In the genomic region with DNA sequence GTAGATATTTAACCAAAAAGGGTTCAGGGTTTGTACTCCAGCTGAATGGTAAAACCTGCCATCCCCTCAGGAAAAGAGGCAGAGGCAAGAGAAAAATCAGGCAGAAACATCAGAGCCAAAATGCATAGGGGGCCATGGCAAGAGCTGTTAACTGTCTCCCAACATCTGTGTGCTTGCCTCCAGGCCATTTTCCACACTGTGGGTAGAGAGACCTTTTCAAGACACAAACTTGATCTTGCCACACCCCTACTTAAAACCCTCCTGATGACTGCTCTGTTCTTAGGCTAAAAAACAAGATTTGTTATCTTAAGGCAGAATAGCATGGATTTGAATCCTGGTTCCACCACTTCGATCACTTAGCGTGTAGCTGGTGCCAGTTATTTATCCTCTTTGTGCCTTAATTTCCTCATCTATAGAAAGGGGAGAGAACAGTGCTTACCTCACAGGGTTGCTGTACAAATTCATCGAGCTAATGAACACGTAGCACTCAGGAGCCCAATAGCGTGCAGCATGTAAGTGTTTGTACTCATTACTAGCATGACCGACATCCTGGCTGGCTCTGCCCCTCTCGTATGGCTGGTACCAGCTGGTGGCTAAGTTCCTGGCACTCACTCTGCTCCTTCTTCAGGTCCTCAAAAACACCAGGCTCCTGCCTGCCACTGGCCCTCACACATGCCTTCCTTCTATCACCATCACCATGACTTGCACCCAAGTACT, we compare ENCODE assay signal across 10 cellular contexts. TPM values are rescaled to one million over a fixed set of nuclear protein-coding genes. Genes with fewer than 3 reads are reported as not detected.
DNase-seq lines count a peak whose midpoint lies in the region; ATAC-seq, FAIRE-seq and TF ChIP-seq lines count a peak whose summit lies in the region.
"Had no signal": no experiment of that assay in that cellular context is flagged by ENCODE, and none has a peak within 500 bp of the region (broad histone marks: within the 10 kb centered on the region; RNA-seq: fewer than 3 reads in every experiment).

No MANE protein-coding gene starts in this region.

- H3K27me3 Mint-ChIP-seq in activated CD8-positive, alpha-beta T cell treated with anti-CD3 and anti-CD28 coated beads, Interleukin-2, amount 10 ng/mL, durations not matched to agents 7 days and 5 days (ENCODE audit: low read depth) = no peaks in the 10 kb centered on the region

- no peaks in the 10 kb centered on the region for H3K27me3 ChIP-seq in keratinocyte (ENCODE audit: control insufficient read depth, extremely low read depth, insufficient read depth, low read length)
- H3K27me3 ChIP-seq in aorta (ENCODE audit: control insufficient read depth in 1 of 2, insufficient read depth in 2 of 2, low read length in 1 of 2) = no peaks in the 10 kb centered on the region
- H3K27me3 ChIP-seq: SJSA1 had no signal

- no peak overlapping the region for H3K4me3 ChIP-seq in keratinocyte (ENCODE audit: control insufficient read depth in 2 of 3, extremely low read depth in 1 of 3, insufficient read depth in 2 of 3, low read depth in 1 of 3, low read length in 3 of 3)
- H3K4me3 ChIP-seq in aorta (ENCODE audit: low read length in 2 of 2) = no peak overlapping the region
- H3K4me3 ChIP-seq: SJSA1 had no signal

- no peak for TF ChIP-seq CTCF in keratinocyte (optimal IDR thresholded peaks at IDR 0.05 in 1 of 3, IDR thresholded peaks at IDR 0.05 in 1 of 3, conservative IDR thresholded peaks at IDR 0.05 in 1 of 3; ENCODE audit: extremely low read depth in 1 of 3, insufficient read depth in 2 of 3, low read length in 3 of 3)

- POLR2A ChIA-PET in activated CD8-positive, alpha-beta T cell treated with anti-CD3 and anti-CD28 coated beads, Interleukin-2, amount 10 ng/mL, durations not matched to agents 7 days and 5 days (lab: Charles Lee) = interaction anchor here (0.7 to 1.3 kb wide), 5 partner anchors 17 to 27 kb away, joined by 3 to 4 read pairs (median 3); partner anchors contain the start of gene STAT3

- H3K27ac ChIP-seq in keratinocyte (ENCODE audit: control insufficient read depth, insufficient read depth, low read length) = no peak overlapping the region
- H3K27ac ChIP-seq in aorta (ENCODE audit: low read depth in 1 of 2, low read length in 2 of 2) = peak overlapping the region; percentile 11 to 36
- H3K27ac ChIP-seq: SJSA1 had no signal

- peak overlapping the region; percentile 22 for H3K4me2 ChIP-seq in keratinocyte (ENCODE audit: control insufficient read depth, extremely low read depth, insufficient read depth, low read depth, low read length)

- peaks cover 5% of the 10 kb centered on the region for H3K9me1 ChIP-seq in keratinocyte (ENCODE audit: control insufficient read depth, extremely low read depth, insufficient read depth, low read length)

- FAIRE-seq in keratinocyte (lab: Jason Lieb, UNC) = no peak
- FAIRE-seq: D721Med had no signal

- intact Hi-C loops in Right ventricle myocardium inferior (cut with DNase I) (no loop called here), cardiac septum (cut with DNase I) (no loop called here), aorta (cut with DNase I) (no loop called here)

- no peak for DNase-seq in Right ventricle myocardium inferior (ENCODE audit: missing footprints)
- DNase-seq in cardiac septum (ENCODE audit: low spot score) = no peak
- DNase-seq in activated CD8-positive, alpha-beta T cell treated with anti-CD3 and anti-CD28 coated beads, Interleukin-2, amount 10 ng/mL, durations not matched to agents 7 days and 5 days = no peak
- no peak for DNase-seq in keratinocyte (ENCODE audit: low read depth, low spot score)
- no peak for DNase-seq in aorta
- DNase-seq in NCI-H1105 treated with DMSO at 0.1 percent for 48 hours (lab: John Stamatoyannopoulos, UW) = no peak
- no peak for DNase-seq in hippocampal formation (lab: John Stamatoyannopoulos, UW)
- DNase-seq in epidermal melanocyte (ENCODE audit: insufficient read length, low spot score) = no peak

- no peak overlapping the region for H2AFZ ChIP-seq in keratinocyte (ENCODE audit: control insufficient read depth, low read length)

- H3K9ac ChIP-seq in keratinocyte (ENCODE audit: control insufficient read depth, extremely low read depth, insufficient read depth, low read length) = no peak overlapping the region

- H3K36me3 Mint-ChIP-seq in activated CD8-positive, alpha-beta T cell treated with anti-CD3 and anti-CD28 coated beads, Interleukin-2, amount 10 ng/mL, durations not matched to agents 7 days and 5 days (ENCODE audit: low read depth) = peaks cover 34% of the 10 kb centered on the region

- H3K36me3 ChIP-seq in keratinocyte (ENCODE audit: control insufficient read depth in 2 of 2, extremely low read depth in 1 of 2, insufficient read depth in 2 of 2, low read length in 2 of 2) (no peaks in the 10 kb centered on the region), aorta (ENCODE audit: control insufficient read depth in 1 of 2, insufficient read depth in 2 of 2, low read length in 1 of 2) (no peaks in the 10 kb centered on the region)
- H3K36me3 ChIP-seq: SJSA1 had no signal

- H3K4me1 Mint-ChIP-seq in activated CD8-positive, alpha-beta T cell treated with anti-CD3 and anti-CD28 coated beads, Interleukin-2, amount 10 ng/mL, durations not matched to agents 7 days and 5 days (ENCODE audit: low read depth) = peaks cover 72% of the 10 kb centered on the region

- dilution Hi-C loops in keratinocyte (cut with MboI; ENCODE audit: extremely low pct_ligation_motif_present, low sequenced_read_pairs) = no loop called here

- H3K27ac Mint-ChIP-seq in activated CD8-positive, alpha-beta T cell treated with anti-CD3 and anti-CD28 coated beads, Interleukin-2, amount 10 ng/mL, durations not matched to agents 7 days and 5 days = peak overlapping the region; percentile 73

- H3K4me3 Mint-ChIP-seq in activated CD8-positive, alpha-beta T cell treated with anti-CD3 and anti-CD28 coated beads, Interleukin-2, amount 10 ng/mL, durations not matched to agents 7 days and 5 days = no peak overlapping the region

- peaks cover 6% of the 10 kb centered on the region for H4K20me1 ChIP-seq in keratinocyte (ENCODE audit: control insufficient read depth, extremely low read depth, insufficient read depth, low read length)

- H3K79me2 ChIP-seq in keratinocyte (ENCODE audit: control insufficient read depth, insufficient read depth, low read length) = peaks cover 79% of the 10 kb centered on the region

- H3K9me3 Mint-ChIP-seq in activated CD8-positive, alpha-beta T cell treated with anti-CD3 and anti-CD28 coated beads, Interleukin-2, amount 10 ng/mL, durations not matched to agents 7 days and 5 days (ENCODE audit: insufficient read depth) = no peaks in the 10 kb centered on the region

- ATAC-seq in Right ventricle myocardium inferior (peak; percentile 66), aorta (ENCODE audit: low FRiP score) (peak; percentile 17)
- peak; percentile 5 for ATAC-seq in activated CD8-positive, alpha-beta T cell treated with anti-CD3 and anti-CD28 coated beads, Interleukin-2, amount 10 ng/mL, durations not matched to agents 7 days and 5 days

- H3K9me3 ChIP-seq in keratinocyte (ENCODE audit: control insufficient read depth, low read depth, low read length) = no peaks in the 10 kb centered on the region
- no peaks in the 10 kb centered on the region for H3K9me3 ChIP-seq in aorta (ENCODE audit: control insufficient read depth, low read length)
- H3K9me3 ChIP-seq: SJSA1 had no signal

- CTCF ChIA-PET in activated CD8-positive, alpha-beta T cell treated with anti-CD3 and anti-CD28 coated beads, Interleukin-2, amount 10 ng/mL, durations not matched to agents 7 days and 5 days (lab: Charles Lee) = interaction anchor here (0.7 to 2.9 kb wide), 12 partner anchors 20 to 215 kb away, joined by 3 to 9 read pairs (median 4); partner anchors contain the start of genes PSMC3IP and STAT3

- H3K4me1 ChIP-seq in keratinocyte (ENCODE audit: control insufficient read depth, extremely low read depth, insufficient read depth, low read length) (peaks cover 18% of the 10 kb centered on the region), aorta (ENCODE audit: control insufficient read depth in 1 of 2, insufficient read depth in 2 of 2, low read length in 2 of 2) (peaks cover 13 to 16% of the 10 kb centered on the region in 2 donors)

- 56 to 58% methylated on average over 7 of the region's 7 CpGs for WGBS in aorta, 2 donors

RNA-seq across cellular contexts. Expression of gene STAT3, which starts 25.8 kb away (rescaled TPM):
- total RNA-seq in Right ventricle myocardium inferior (183 TPM), cardiac septum (159 TPM), aorta (100 to 1,000 TPM; 279 to 297 TPM)
- total RNA-seq in activated CD8-positive, alpha-beta T cell treated with anti-CD3 and anti-CD28 coated beads, Interleukin-2, amount 10 ng/mL, durations not matched to agents 7 days and 5 days = 100 to 1,000 TPM in 1 of 2 experiments, 10 to 100 TPM in 1; 94.7 to 101 TPM
- polyA plus RNA-seq in keratinocyte (30.6 to 55.8 TPM (median 37.4 TPM) in 3 replicates), aorta (10 to 100 TPM; 34.1 to 78.3 TPM)
- polyA plus RNA-seq in keratinocyte (2011; ENCODE audit: low read depth) = 36.5 TPM
- polyA plus RNA-seq in keratinocyte (2011; cell fraction: cytosol; rRNA removed) = 40.0 and 43.3 TPM in 2 replicates
- 68.3 and 77.9 TPM in 2 replicates for polyA plus RNA-seq in keratinocyte (2011; cell fraction: nucleus; rRNA removed)
- polyA plus RNA-seq in keratinocyte (2012; ENCODE audit: low replicate concordance) = 44.6 and 57.8 TPM in 2 replicates
- polyA minus RNA-seq in keratinocyte = 70.0 to 118 TPM (median 78.5 TPM) in 3 replicates
- 59.5 TPM for polyA minus RNA-seq in keratinocyte (2011; cell fraction: cytosol; rRNA and poly(A)+ RNA removed)
- 45.8 and 80.0 TPM in 2 replicates for polyA minus RNA-seq in keratinocyte (2011; cell fraction: nucleus; rRNA and poly(A)+ RNA removed)

Comparison
In these comparisons a context has a peak if more than half of its experiments do, and no peak if none do; other contexts are left out.
1. ATAC-seq: peak in every context shown above with its lines; median percentile 66 in Right ventricle myocardium inferior; 17 in aorta; 5 in activated CD8-positive, alpha-beta T cell treated with anti-CD3 and anti-CD28 coated beads, Interleukin-2, amount 10 ng/mL, durations not matched to agents 7 days and 5 days.